In the genomic region with DNA sequence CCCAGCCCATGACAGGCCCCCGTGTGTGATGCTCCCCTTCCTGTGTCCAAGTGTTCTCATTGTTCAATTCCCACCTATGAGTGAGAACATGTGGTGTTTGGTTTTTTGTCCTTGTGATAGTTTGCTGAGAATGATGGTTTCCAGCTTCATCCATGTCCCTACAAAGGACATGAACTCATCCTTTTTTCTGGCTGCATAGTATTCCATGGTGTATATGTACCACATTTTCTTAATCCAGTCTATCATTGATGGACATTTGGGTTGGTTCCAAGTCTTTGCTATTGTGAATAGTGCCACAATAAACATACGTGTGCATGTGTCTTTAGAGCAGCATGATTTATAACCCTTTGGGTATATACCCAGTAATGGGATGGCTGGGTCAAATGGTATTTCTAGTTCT, we compare ENCODE assay signal across 12 cellular contexts. TPM values are rescaled to one million over a fixed set of nuclear protein-coding genes. Genes with fewer than 3 reads are reported as not detected.
"Had no signal": no experiment of that assay in that cellular context is flagged by ENCODE, and none has a peak within 500 bp of the region (broad histone marks: within the 10 kb centered on the region; RNA-seq: fewer than 3 reads in every experiment).

No MANE protein-coding gene starts in this region.

RNA-seq across cellular contexts. Expression of gene CD80, which starts 3.9 kb away (rescaled TPM):
- total RNA-seq: kidney epithelial cell, left ventricle myocardium inferior, lower leg skin, pulmonary artery endothelial cell, renal cortical epithelial cell, smooth muscle cell, tibial nerve had no signal
- polyA plus RNA-seq: hepatocyte; naive thymus-derived CD4-positive, alpha-beta T cell; neural cell; smooth muscle cell had no signal

RNA-seq across cellular contexts. Expression of gene PLA1A, which starts 34.4 kb away (rescaled TPM):
- total RNA-seq: progenitor cell of endocrine pancreas, skeletal muscle tissue, smooth muscle cell had no signal
- polyA plus RNA-seq: naive thymus-derived CD4-positive, alpha-beta T cell; neural cell; smooth muscle cell had no signal
